In the genomic region with DNA sequence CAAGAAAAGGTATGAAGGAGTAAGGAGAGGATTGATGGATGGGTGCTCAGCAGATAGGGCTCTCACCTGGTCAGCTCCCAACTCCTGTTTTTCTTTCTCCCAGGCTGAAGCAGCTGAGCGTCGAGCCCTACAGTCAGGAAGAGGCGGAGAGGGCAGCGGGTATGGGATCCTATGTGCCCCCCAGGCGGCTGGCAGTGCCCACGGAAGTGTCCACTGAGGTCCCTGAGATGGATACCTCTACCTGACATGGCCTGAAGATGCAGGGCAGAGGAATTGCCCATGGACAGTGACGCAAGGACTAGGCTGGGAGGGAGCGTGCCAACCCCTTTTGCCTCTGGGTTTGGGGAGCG, we compare ENCODE assay signal across 8 cellular contexts. TPM values are rescaled to one million over a fixed set of nuclear protein-coding genes. Genes with fewer than 3 reads are reported as not detected.
A peak's percentile ranks its signal among the peaks of the same experiment; 100 is the strongest.
DNase-seq lines count a peak whose midpoint lies in the region; ATAC-seq and TF ChIP-seq lines count a peak whose summit lies in the region.

No MANE protein-coding gene starts in this region.

- BruUV-seq in A673 (replicated peaks; lab: Mats Ljungman, UMichigan), result TSS peak; percentile 88

- H3K4me3 ChIP-seq in A673 (ENCODE audit: low read depth, low read length, poor library complexity, severe bottlenecking) (peak overlapping the region; percentile 91), coronary artery (peak overlapping the region; percentile 93), muscle layer of colon (ENCODE audit: low read depth in 1 of 2, low read length in 2 of 2) (peak overlapping the region; percentile 57 to 87)
- peak overlapping the region; percentile 84 for H3K4me3 ChIP-seq in Jurkat, Clone E6-1 (ENCODE audit: low read length)

- H3K9ac ChIP-seq in muscle layer of colon (ENCODE audit: low read length), result peak overlapping the region; percentile 62

- H3K27me3 ChIP-seq in A673 (replicated peaks; ENCODE audit: insufficient read depth, low read depth, low read length, poor library complexity) (no peaks in the 10 kb centered on the region), muscle layer of colon (ENCODE audit: control insufficient read depth in 1 of 2, insufficient read depth in 2 of 2, low read length in 2 of 2) (no peaks in the 10 kb centered on the region)

- POLR2A ChIA-PET in A673 (lab: Charles Lee; ENCODE audit: low non-redundant PET), result no interaction called here

- DNase-seq in A673 (ENCODE audit: low spot score) (no peak), coronary artery (ENCODE audit: low spot score) (no peak), iPS-NIHi11 (ENCODE audit: low spot score) (no peak), HPDE6-E6E7 (ENCODE audit: extremely low spot score) (no peak)
- DNase-seq in Jurkat, Clone E6-1 (ENCODE audit: low read depth, low spot score), result no peak

- intact Hi-C loops in A673 (cut with micrococcal nuclease; ENCODE audit: unreplicated experiment), result no loop called here

- H3K27ac ChIP-seq in A673 (ENCODE audit: low read depth, low read length, poor library complexity, severe bottlenecking) (peak overlapping the region; percentile 94), coronary artery (peak overlapping the region in 1 of 2 donors; percentile 68), muscle layer of colon (ENCODE audit: low read depth, low read length) (peak overlapping the region; percentile 61)

- H3K36me3 ChIP-seq in A673 (ENCODE audit: insufficient read depth, low read length, poor library complexity, severe bottlenecking), result peaks cover 4% of the 10 kb centered on the region
- no peaks in the 10 kb centered on the region for H3K36me3 ChIP-seq in muscle layer of colon (ENCODE audit: insufficient read depth, low read length)

- H3K4me1 ChIP-seq in A673 (ENCODE audit: insufficient read depth, low read length, poor library complexity, severe bottlenecking), result peaks cover 17% of the 10 kb centered on the region
- H3K4me1 ChIP-seq in muscle layer of colon (ENCODE audit: insufficient read depth, low read length), result peaks cover 8% of the 10 kb centered on the region

- CTCF ChIA-PET in A673 (lab: Charles Lee), result interaction anchor here (1.2 to 1.6 kb wide), 2 partner anchors 14 to 25 kb away, joined by 5 to 6 read pairs; no protein-coding TSS in a partner anchor

- ATAC-seq in GM19397 (IDR thresholded peaks at IDR 0.05; ENCODE audit: unreplicated experiment), result no peak
- no peak for ATAC-seq in HG03108 (IDR thresholded peaks at IDR 0.05; ENCODE audit: unreplicated experiment)

- TF ChIP-seq CTCF in A673 (conservative IDR thresholded peaks at IDR 0.05; ENCODE audit: low read depth, low read length), result no peak
- no peak for TF ChIP-seq CTCF in coronary artery (IDR thresholded peaks at IDR 0.05)

- H3K9me3 ChIP-seq in A673 (ENCODE audit: low read depth, low read length, poor library complexity, severe bottlenecking) (no peaks in the 10 kb centered on the region), muscle layer of colon (ENCODE audit: low read length) (no peaks in the 10 kb centered on the region)

RNA-seq across cellular contexts. Expression of a gene that starts 0.7 kb away (rescaled TPM):
- 61.9 and 62.3 TPM in 2 replicates for total RNA-seq in A673 (2021)
- 52.9 TPM for polyA plus RNA-seq in Jurkat, Clone E6-1 (2012; ENCODE audit: insufficient read depth, insufficient read length)

RNA-seq across cellular contexts. Expression of a gene that starts 1.2 kb away (rescaled TPM):
- total RNA-seq in A673 (2021), result not detected in 2 replicates
- not detected for polyA plus RNA-seq in Jurkat, Clone E6-1 (2012; ENCODE audit: insufficient read depth, insufficient read length)

RNA-seq across cellular contexts. Expression of a gene that starts 1.7 kb away (rescaled TPM):
- total RNA-seq in A673 (2021), result not detected in 2 replicates
- not detected for polyA plus RNA-seq in Jurkat, Clone E6-1 (2012; ENCODE audit: insufficient read depth, insufficient read length)

RNA-seq across cellular contexts. Expression of a gene that starts 6.8 kb away (rescaled TPM):
- total RNA-seq in A673 (2021), result 1.6 and 1.8 TPM in 2 replicates
- polyA plus RNA-seq in Jurkat, Clone E6-1 (2012; ENCODE audit: insufficient read depth, insufficient read length), result 1.6 TPM

RNA-seq across cellular contexts. Expression of a gene that starts 11.6 kb away (rescaled TPM):
- 0.64 and 0.85 TPM in 2 replicates for total RNA-seq in A673 (2021)
- not detected for polyA plus RNA-seq in Jurkat, Clone E6-1 (2012; ENCODE audit: insufficient read depth, insufficient read length)
